8 cellular contexts compared by ENCODE assay signal in the genomic region with DNA sequence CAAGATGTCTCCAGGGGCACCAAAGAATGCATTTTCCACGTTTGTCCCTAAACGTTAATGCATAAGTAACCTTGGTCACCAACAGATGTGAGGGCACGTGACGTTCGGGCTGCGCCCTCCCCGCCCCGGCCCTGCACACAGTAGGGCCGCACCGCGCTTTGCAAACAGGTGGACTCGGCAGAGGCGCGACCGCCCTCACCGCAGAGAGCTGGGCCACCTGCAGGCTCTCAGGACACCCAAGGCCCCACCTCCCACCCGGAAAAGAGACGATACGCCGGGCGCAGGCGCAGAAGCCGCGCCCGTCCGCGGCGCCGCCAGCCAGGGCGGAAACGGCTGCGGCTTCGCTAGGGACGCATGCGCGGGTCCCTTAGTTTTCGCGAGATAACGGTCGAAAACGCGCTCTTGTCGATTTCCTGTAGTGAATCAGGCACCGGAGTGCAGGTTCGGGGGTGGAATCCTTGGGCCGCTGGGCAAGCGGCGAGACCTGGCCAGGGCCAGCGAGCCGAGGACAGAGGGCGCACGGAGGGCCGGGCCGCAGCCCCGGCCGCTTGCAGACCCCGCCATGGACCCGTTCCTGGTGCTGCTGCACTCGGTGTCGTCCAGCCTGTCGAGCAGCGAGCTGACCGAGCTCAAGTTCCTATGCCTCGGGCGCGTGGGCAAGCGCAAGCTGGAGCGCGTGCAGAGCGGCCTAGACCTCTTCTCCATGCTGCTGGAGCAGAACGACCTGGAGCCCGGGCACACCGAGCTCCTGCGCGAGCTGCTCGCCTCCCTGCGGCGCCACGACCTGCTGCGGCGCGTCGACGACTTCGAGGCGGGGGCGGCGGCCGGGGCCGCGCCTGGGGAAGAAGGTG. TPM values are rescaled to one million over a fixed set of nuclear protein-coding genes. Genes with fewer than 3 reads are reported as not detected.
DNase-seq lines count a peak whose midpoint lies in the region; ATAC-seq and TF ChIP-seq lines count a peak whose summit lies in the region.

A gene with protein sequence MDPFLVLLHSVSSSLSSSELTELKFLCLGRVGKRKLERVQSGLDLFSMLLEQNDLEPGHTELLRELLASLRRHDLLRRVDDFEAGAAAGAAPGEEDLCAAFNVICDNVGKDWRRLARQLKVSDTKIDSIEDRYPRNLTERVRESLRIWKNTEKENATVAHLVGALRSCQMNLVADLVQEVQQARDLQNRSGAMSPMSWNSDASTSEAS (plus strand): TSS at position 399 of the 851 bp plus-strand sequence. CDS start 164 bp downstream, at position 563.

- H3K4me3 ChIP-seq in GM12864 (ENCODE audit: low read depth, low read length) (peak within 1 kb of the TSS; percentile 100), left ventricle myocardium inferior (peak within 1 kb of the TSS; percentile 100), prostate gland (peak within 1 kb of the TSS; percentile 94 to 96)

- peak; percentile 69 for ATAC-seq in HG02623 (IDR thresholded peaks at IDR 0.05; ENCODE audit: unreplicated experiment)

- TF ChIP-seq CTCF in GM12864 (IDR thresholded peaks at IDR 0.05; ENCODE audit: low read depth, low read length, missing control alignments) (no peak), left ventricle myocardium inferior (IDR thresholded peaks at IDR 0.05; ENCODE audit: borderline replicate concordance) (peak; percentile 10), prostate gland (IDR thresholded peaks at IDR 0.05) (peak in 2 of 4 experiments; percentile 14 to 24)

- intact Hi-C loops in T-helper 1 cell treated with Interleukin-12 subunit alpha and Interleukin-12 subunit beta and Interleukin-4 antibody, amounts not matched to agents 30 ng/mL and 1 ng/mL, for 36 hours (cut with micrococcal nuclease), result loop anchor here (1.0 to 5.0 kb wide), 5 partner anchors 201 to 1361 kb away; partner anchors contain the start of genes CPT1A, LTO1 and TPCN2
- intact Hi-C loops in left ventricle myocardium inferior (cut with micrococcal nuclease) (no loop called here), prostate gland (cut with DNase I) (loop anchor here (10.0 kb wide), 1 partner anchor 192 kb away; the partner anchor contains the start of gene CTTN)

- no peaks in the 10 kb centered on the region for H3K27me3 ChIP-seq in left ventricle myocardium inferior (ENCODE audit: low read depth)
- no peaks in the 10 kb centered on the region for H3K27me3 ChIP-seq in prostate gland (replicated peaks; ENCODE audit: insufficient read depth)

- H3K36me3 ChIP-seq in left ventricle myocardium inferior (peaks cover 20% of the 10 kb centered on the region), prostate gland (no peaks in the 10 kb centered on the region)

- H3K27ac ChIP-seq in left ventricle myocardium inferior (replicated peaks) (peak within 1 kb of the TSS; percentile 96), prostate gland (peak within 1 kb of the TSS; percentile 75 to 77)

- peak; percentile 81 for DNase-seq in GM12864 (ENCODE audit: low read depth)
- DNase-seq in NCI-H1417 (lab: John Stamatoyannopoulos, UW), result peak; percentile 95 to 98 (median 98)
- DNase-seq in amniotic epithelial cell (ENCODE audit: low read depth), result peak; percentile 89
- peak; percentile 89 for DNase-seq in left ventricle myocardium inferior
- peak; percentile 84 for DNase-seq in prostate gland (ENCODE audit: low spot score)
- DNase-seq in ureter (ENCODE audit: low spot score), result peak; percentile 94

- H3K4me1 ChIP-seq in left ventricle myocardium inferior (peaks cover 42% of the 10 kb centered on the region), prostate gland (replicated peaks) (peaks cover 8% of the 10 kb centered on the region)

- H3K9me3 ChIP-seq in left ventricle myocardium inferior (replicated peaks), result no peaks in the 10 kb centered on the region
- H3K9me3 ChIP-seq in prostate gland, result no peaks in the 10 kb centered on the region

- peak; percentile 74 for TF ChIP-seq POLR2A in prostate gland (IDR thresholded peaks at IDR 0.05)

- 1% methylated on average over 60 of the region's 91 CpGs for WGBS in prostate gland

RNA-seq across cellular contexts. Expression of the gene that starts here (rescaled TPM):
- 42.1 and 47.8 TPM in 2 replicates for total RNA-seq in T-helper 1 cell treated with Interleukin-12 subunit alpha and Interleukin-12 subunit beta and Interleukin-4 antibody, amounts not matched to agents 30 ng/mL and 1 ng/mL, for 36 hours
- total RNA-seq in left ventricle myocardium inferior (10.7 TPM), prostate gland (10 to 100 TPM; 16.0 to 18.4 TPM), ureter (25.8 TPM)

Comparison
In these comparisons a context has a peak if more than half of its experiments do, and no peak if none do; other contexts are left out.
1. Peak in every context shown above with its lines: DNase-seq, ATAC-seq, H3K4me3 ChIP-seq and H3K27ac ChIP-seq.